Comparison of ENCODE assay signal across 8 cellular contexts in genomic region chr17:17044846-17045561, GRCh38. TPM values are rescaled to one million over a fixed set of nuclear protein-coding genes. Genes with fewer than 3 reads are reported as not detected.
DNase-seq lines count a peak whose midpoint lies in the region; ATAC-seq, FAIRE-seq and TF ChIP-seq lines count a peak whose summit lies in the region.

No MANE protein-coding gene starts in this region.

- H3K4me1 Mint-ChIP-seq in effector memory CD8-positive, alpha-beta T cell (ENCODE audit: low read depth in 2 of 2), result peaks cover 57 to 71% of the 10 kb centered on the region in 2 donors

- FAIRE-seq in D721Med (lab: Jason Lieb, UNC), result no peak

- DNase-seq in D721Med (ENCODE audit: insufficient read length, low spot score), result peak; percentile 55
- DNase-seq in SK-N-DZ (ENCODE audit: low spot score), result peak; percentile 59
- DNase-seq in effector memory CD8-positive, alpha-beta T cell, result no peak
- DNase-seq in midbrain (lab: John Stamatoyannopoulos, UW), result peak; percentile 24
- peak; percentile 46 for DNase-seq in ureter (ENCODE audit: low spot score)

- peak overlapping the region; percentile 88 to 91 for H3K4me3 Mint-ChIP-seq in effector memory CD8-positive, alpha-beta T cell

- no peaks in the 10 kb centered on the region for H3K27me3 Mint-ChIP-seq in effector memory CD8-positive, alpha-beta T cell

- ATAC-seq in HG02610 (IDR thresholded peaks at IDR 0.05; ENCODE audit: unreplicated experiment) (peak; percentile 40), GM19395 (IDR thresholded peaks at IDR 0.05; ENCODE audit: unreplicated experiment) (no peak), GM21576 (IDR thresholded peaks at IDR 0.05; ENCODE audit: unreplicated experiment) (no peak)
- ATAC-seq in effector memory CD8-positive, alpha-beta T cell (replicated peaks), result no peak

- H3K36me3 Mint-ChIP-seq in effector memory CD8-positive, alpha-beta T cell (ENCODE audit: insufficient read depth), result no peaks in the 10 kb centered on the region

- H3K27ac Mint-ChIP-seq in effector memory CD8-positive, alpha-beta T cell, result peak overlapping the region; percentile 89

- H3K9me3 Mint-ChIP-seq in effector memory CD8-positive, alpha-beta T cell, result no peaks in the 10 kb centered on the region

- no peak for TF ChIP-seq CTCF in D721Med (IDR thresholded peaks at IDR 0.05; ENCODE audit: insufficient read depth, missing control alignments)

RNA-seq across cellular contexts. Expression of gene MPRIP, which starts 2.7 kb away (rescaled TPM):
- polyA plus RNA-seq in SK-N-DZ (2014; cell fraction: cytosol; rRNA removed), result 63.4 and 64.5 TPM in 2 replicates
- polyA plus RNA-seq in SK-N-DZ (2014; cell fraction: nucleus; rRNA removed), result 46.4 and 125 TPM in 2 replicates
- total RNA-seq in ureter, result 423 TPM

Comparison
In these comparisons a context has a peak if more than half of its experiments do, and no peak if none do; other contexts are left out.
1. DNase-seq: peak in D721Med (single experiment), SK-N-DZ (single experiment), midbrain (single experiment) and ureter (single experiment); none in effector memory CD8-positive, alpha-beta T cell (0 of 3).